ENCODE assay signal across 9 cellular contexts in genomic region chr3:12963184-12963868, GRCh38.
A peak's percentile ranks its signal among the peaks of the same experiment; 100 is the strongest.
DNase-seq lines count a peak whose midpoint lies in the region; ATAC-seq, FAIRE-seq and TF ChIP-seq lines count a peak whose summit lies in the region.
"Had no signal": no experiment of that assay in that cellular context is flagged by ENCODE, and none has a peak within 500 bp of the region (broad histone marks: within the 10 kb centered on the region; RNA-seq: fewer than 3 reads in every experiment).

No MANE protein-coding gene starts in this region.

- H3K36me3 Mint-ChIP-seq in natural killer cell treated with Interleukin-12 subunit alpha and Interleukin-12 subunit beta and Interleukin-15 and Interleukin-18, amount 100 ng/mL, for 72 hours, result no peaks in the 10 kb centered on the region
- no peaks in the 10 kb centered on the region for H3K36me3 Mint-ChIP-seq in mesothelial cell of epicardium

- H3K9me3 Mint-ChIP-seq in natural killer cell treated with Interleukin-12 subunit alpha and Interleukin-12 subunit beta and Interleukin-15 and Interleukin-18, amount 100 ng/mL, for 72 hours, result no peaks in the 10 kb centered on the region
- H3K9me3 Mint-ChIP-seq in mesothelial cell of epicardium, result no peaks in the 10 kb centered on the region

- no peak for TF ChIP-seq CTCF in adrenal gland (IDR thresholded peaks at IDR 0.05)
- TF ChIP-seq CTCF in mesothelial cell of epicardium (IDR thresholded peaks at IDR 0.05; ENCODE audit: unreplicated experiment), result no peak

- 64 to 71% (median 65%) methylated on average over 8 of the region's 8 CpGs for WGBS in adrenal gland, 4 donors

- no peaks in the 10 kb centered on the region; a peak in 1 of 22 replicates for H3K27me3 ChIP-seq in BLaER1 treated with 17β-estradiol and CSF1 and Interleukin-3, amounts not matched to agents 10 nM and 100 nM
- H3K27me3 ChIP-seq in adrenal gland, result no peaks in the 10 kb centered on the region

- H3K4me2 ChIP-seq in BLaER1 treated with 17β-estradiol and CSF1 and Interleukin-3, amounts not matched to agents 10 nM and 100 nM, result peak overlapping the region; percentile 96 to 100 (median 99)

- peak overlapping the region; percentile 53 for H3K4me3 Mint-ChIP-seq in natural killer cell treated with Interleukin-12 subunit alpha and Interleukin-12 subunit beta and Interleukin-15 and Interleukin-18, amount 100 ng/mL, for 72 hours
- no peak overlapping the region for H3K4me3 Mint-ChIP-seq in mesothelial cell of epicardium

- intact Hi-C loops in adrenal gland (cut with DNase I), result no loop called here

- no peaks in the 10 kb centered on the region for H3K27me3 Mint-ChIP-seq in natural killer cell treated with Interleukin-12 subunit alpha and Interleukin-12 subunit beta and Interleukin-15 and Interleukin-18, amount 100 ng/mL, for 72 hours
- H3K27me3 Mint-ChIP-seq in mesothelial cell of epicardium (ENCODE audit: low read depth), result no peaks in the 10 kb centered on the region

- H3K27ac ChIP-seq in BLaER1 treated with 17β-estradiol and CSF1 and Interleukin-3, amounts not matched to agents 10 nM and 100 nM, result peak overlapping the region in 8 of 11 experiments; percentile 1 to 90 (median 46); a peak in 13 of 22 replicates
- H3K27ac ChIP-seq in adrenal gland, result peak overlapping the region in 4 of 5 donors; percentile 13 to 87 (median 60)

- TF ChIP-seq POLR2A in GM12891 (IDR thresholded peaks at IDR 0.05; ENCODE audit: low read depth, low read length) (no peak), adrenal gland (IDR thresholded peaks at IDR 0.05) (no peak)

- no peaks in the 10 kb centered on the region for H3K9me3 ChIP-seq in BLaER1 treated with 17β-estradiol and CSF1 and Interleukin-3, amounts not matched to agents 10 nM and 100 nM (replicated peaks in 1 of 11)
- H3K9me3 ChIP-seq in adrenal gland (replicated peaks in 1 of 3), result no peaks in the 10 kb centered on the region

- peaks cover 95 to 97% (median 96%) of the 10 kb centered on the region in 10 experiments for H3K4me1 ChIP-seq in BLaER1 treated with 17β-estradiol and CSF1 and Interleukin-3, amounts not matched to agents 10 nM and 100 nM
- peaks cover 68 to 90% of the 10 kb centered on the region in 2 donors for H3K4me1 ChIP-seq in adrenal gland (replicated peaks in 1 of 2)

- peak overlapping the region; percentile 55 to 61 for H3K27ac Mint-ChIP-seq in natural killer cell treated with Interleukin-12 subunit alpha and Interleukin-12 subunit beta and Interleukin-15 and Interleukin-18, amount 100 ng/mL, for 72 hours
- no peak overlapping the region for H3K27ac Mint-ChIP-seq in mesothelial cell of epicardium

- peak; percentile 37 to 60 for ATAC-seq in natural killer cell treated with Interleukin-12 subunit alpha and Interleukin-12 subunit beta and Interleukin-15 and Interleukin-18, amount 100 ng/mL, for 72 hours
- ATAC-seq in HG02588 (IDR thresholded peaks at IDR 0.05; ENCODE audit: unreplicated experiment), result no peak
- ATAC-seq in GM18520 (IDR thresholded peaks at IDR 0.05; ENCODE audit: unreplicated experiment), result no peak

- no peak for DNase-seq in GM12891 (ENCODE audit: insufficient read length, low spot score)
- DNase-seq in adrenal gland, result no peak
- DNase-seq in natural killer cell treated with Interleukin-12 subunit alpha and Interleukin-12 subunit beta and Interleukin-15 and Interleukin-18, amount 100 ng/mL, for 72 hours (ENCODE audit: low spot score), result no peak
- no peak for DNase-seq in OCI-M2 (lab: John Stamatoyannopoulos, UW; ENCODE audit: unreplicated experiment)
- no peak for DNase-seq in mesothelial cell of epicardium (ENCODE audit: low spot score in 2 of 2, unreplicated experiment in 2 of 2)
- DNase-seq: NCI-H1930 had no signal

- H3K9ac ChIP-seq in BLaER1 treated with 17β-estradiol and CSF1 and Interleukin-3, amounts not matched to agents 10 nM and 100 nM, result peak overlapping the region in 8 of 11 experiments; percentile 22 to 64 (median 38); a peak in 12 of 22 replicates

- peaks cover 0 to 26% (median 0%) of the 10 kb centered on the region in 11 experiments; a peak in 4 of 22 replicates for H3K36me3 ChIP-seq in BLaER1 treated with 17β-estradiol and CSF1 and Interleukin-3, amounts not matched to agents 10 nM and 100 nM
- H3K36me3 ChIP-seq in adrenal gland (replicated peaks in 1 of 2), result no peaks in the 10 kb centered on the region

- peaks cover 76 to 98% (median 94%) of the 10 kb centered on the region in 11 experiments for H4K20me1 ChIP-seq in BLaER1 treated with 17β-estradiol and CSF1 and Interleukin-3, amounts not matched to agents 10 nM and 100 nM

- H3K4me3 ChIP-seq in BLaER1 treated with 17β-estradiol and CSF1 and Interleukin-3, amounts not matched to agents 10 nM and 100 nM, result peak overlapping the region in 2 of 10 experiments; percentile 3 to 17; a peak in 2 of 20 replicates
- H3K4me3 ChIP-seq in adrenal gland, result no peak overlapping the region

- peaks cover 78 to 79% of the 10 kb centered on the region in 2 donors for H3K4me1 Mint-ChIP-seq in natural killer cell treated with Interleukin-12 subunit alpha and Interleukin-12 subunit beta and Interleukin-15 and Interleukin-18, amount 100 ng/mL, for 72 hours (ENCODE audit: low read depth in 2 of 2)
- H3K4me1 Mint-ChIP-seq in mesothelial cell of epicardium, result peaks cover 38% of the 10 kb centered on the region

- peak; percentile 66 for FAIRE-seq in GM12891 (lab: Jason Lieb, UNC)

TF ChIP-seq in GM12891, 5 proteins besides CTCF, POLR2A, EP300 and RAD21:
- TF ChIP-seq TAF1 (IDR thresholded peaks at IDR 0.05; ENCODE audit: low read depth, low read length) (no peak), POU2F2 (IDR thresholded peaks at IDR 0.05; ENCODE audit: low read depth, low read length) (no peak), PAX5 (IDR thresholded peaks at IDR 0.05; ENCODE audit: insufficient read depth, low read length, severe bottlenecking) (no peak), SPI1 (IDR thresholded peaks at IDR 0.05; ENCODE audit: low read depth, low read length) (no peak), POLR2AphosphoS5 (IDR thresholded peaks at IDR 0.05; ENCODE audit: low read depth, low read length) (no peak)
TF ChIP-seq in GM12891: peak in this region for 0.

Comparison
In these comparisons a context has a peak if more than half of its experiments do, and no peak if none do; other contexts are left out.
1. ATAC-seq: peak in natural killer cell treated with Interleukin-12 subunit alpha and Interleukin-12 subunit beta and Interleukin-15 and Interleukin-18, amount 100 ng/mL, for 72 hours (2 of 2); none in HG02588 (single experiment) and GM18520 (single experiment).